ENCODE assay signal across 19 cellular contexts in genomic region chr1:205688681-205689080, GRCh38. TPM values are rescaled to one million over a fixed set of nuclear protein-coding genes. Genes with fewer than 3 reads are reported as not detected.
DNase-seq lines count a peak whose midpoint lies in the region; ATAC-seq and TF ChIP-seq lines count a peak whose summit lies in the region.
"Had no signal": no experiment of that assay in that cellular context is flagged by ENCODE, and none has a peak within 500 bp of the region (broad histone marks: within the 10 kb centered on the region; RNA-seq: fewer than 3 reads in every experiment).

No MANE protein-coding gene starts in this region.

- H3K27ac Mint-ChIP-seq in chondrocyte (ENCODE audit: unreplicated experiment) = no peak overlapping the region
- H3K27ac Mint-ChIP-seq: B cell; CD8-positive, alpha-beta T cell; GM23338 had no signal

- no peaks in the 10 kb centered on the region for H3K9me3 Mint-ChIP-seq in chondrocyte (ENCODE audit: low read depth)
- H3K9me3 Mint-ChIP-seq: CD8-positive, alpha-beta T cell; GM23338 had no signal

- no peak for TF ChIP-seq CTCF in chondrocyte (IDR thresholded peaks at IDR 0.05)

- no peaks in the 10 kb centered on the region for H3K27me3 ChIP-seq in NT2/D1 (ENCODE audit: insufficient read depth, insufficient read length)
- H3K27me3 ChIP-seq: BLaER1 treated with 17β-estradiol and CSF1 and Interleukin-3, amounts not matched to agents 10 nM and 100 nM had no signal

- H3K36me3 Mint-ChIP-seq in chondrocyte (ENCODE audit: low read depth) = no peaks in the 10 kb centered on the region
- H3K36me3 Mint-ChIP-seq: CD8-positive, alpha-beta T cell had no signal

- no peak overlapping the region for H3K4me3 ChIP-seq in NT2/D1 (ENCODE audit: insufficient read length, low read depth)
- no peak overlapping the region for H3K4me3 ChIP-seq in mesodermal cell (ENCODE audit: extremely low read depth, insufficient read depth, low read length, poor library complexity, severe bottlenecking)
- H3K4me3 ChIP-seq: BLaER1 treated with 17β-estradiol and CSF1 and Interleukin-3, amounts not matched to agents 10 nM and 100 nM; GM12878; GM23338 had no signal

- H3K4me1 Mint-ChIP-seq in chondrocyte (ENCODE audit: low read depth) = no peaks in the 10 kb centered on the region

- H3K27ac ChIP-seq in mesodermal cell (ENCODE audit: low read depth, low read length, severe bottlenecking) = peak overlapping the region; percentile 2
- H3K27ac ChIP-seq: BLaER1 treated with 17β-estradiol and CSF1 and Interleukin-3, amounts not matched to agents 10 nM and 100 nM had no signal

- H3K9ac ChIP-seq in NT2/D1 (ENCODE audit: insufficient read length, low read depth) = peak overlapping the region; percentile 3
- H3K9ac ChIP-seq: BLaER1 treated with 17β-estradiol and CSF1 and Interleukin-3, amounts not matched to agents 10 nM and 100 nM had no signal

- H3K4me1 ChIP-seq in NT2/D1 (ENCODE audit: insufficient read depth, insufficient read length) = peaks cover 16% of the 10 kb centered on the region
- peaks cover 4% of the 10 kb centered on the region for H3K4me1 ChIP-seq in mesodermal cell (ENCODE audit: control insufficient read depth, insufficient read depth, low read length, poor library complexity, severe bottlenecking)

- H3K4me3 Mint-ChIP-seq in chondrocyte (ENCODE audit: unreplicated experiment) = no peak overlapping the region
- H3K4me3 Mint-ChIP-seq: B cell; CD8-positive, alpha-beta T cell; GM23338 had no signal

- 89% methylated on average over 1 of the region's 1 CpG; no CpG with 5 or more reads in 1 of the 2 experiments for WGBS in mesodermal cell (ENCODE audit: insufficient coverage in 2 of 2), 2 experiments

- no peaks in the 10 kb centered on the region for H3K9me3 ChIP-seq in NT2/D1 (ENCODE audit: insufficient read depth, low read length)
- H3K9me3 ChIP-seq in mesodermal cell (ENCODE audit: control insufficient read depth, low read length) = no peaks in the 10 kb centered on the region
- H3K9me3 ChIP-seq: BLaER1 treated with 17β-estradiol and CSF1 and Interleukin-3, amounts not matched to agents 10 nM and 100 nM had no signal

- ATAC-seq in HG03457 (IDR thresholded peaks at IDR 0.05; ENCODE audit: unreplicated experiment) = no peak
- ATAC-seq: CD8-positive, alpha-beta T cell had no signal

- intact Hi-C loops in posterior vena cava (cut with DNase I) = no loop called here

- DNase-seq in NT2/D1 (ENCODE audit: low read depth, low spot score) (no peak), chondrocyte (ENCODE audit: low spot score) (peak; percentile 3), posterior vena cava (ENCODE audit: low spot score) (peak; percentile 8), COR-L47 (lab: John Stamatoyannopoulos, UW) (no peak), AG20443 (ENCODE audit: low spot score) (no peak)
- DNase-seq in activated CD4-positive, alpha-beta T cell treated with anti-CD3 and anti-CD28 coated beads, Interleukin-2, amount 50 U/mL, for 48 hours = no peak
- DNase-seq: 8988T; CD8-positive, alpha-beta T cell; DMS 273 treated with DMSO at 0.1 percent for 48 hours; DMS53; DND-41; EL; HCEC 1CT had no signal

- no peaks in the 10 kb centered on the region for H3K27me3 Mint-ChIP-seq in chondrocyte (ENCODE audit: low read depth)

- H3K36me3 ChIP-seq in NT2/D1 (ENCODE audit: insufficient read depth, insufficient read length, low read length) = no peaks in the 10 kb centered on the region
- no peaks in the 10 kb centered on the region for H3K36me3 ChIP-seq in mesodermal cell (ENCODE audit: control insufficient read depth, insufficient read depth, low read length)
- H3K36me3 ChIP-seq: BLaER1 treated with 17β-estradiol and CSF1 and Interleukin-3, amounts not matched to agents 10 nM and 100 nM had no signal

RNA-seq across cellular contexts. Expression of gene SLC45A3, which starts 8.4 kb away (rescaled TPM):
- 1.6 to 2.9 TPM (median 2.9 TPM) in 3 replicates for total RNA-seq in chondrocyte
- 6.6 TPM for polyA plus RNA-seq in mesodermal cell (2013, experiment 1 of 2)
- polyA plus RNA-seq in mesodermal cell (2013, experiment 2 of 2) = 7.6 TPM
- 1 to 10 TPM; 3.6 to 5.3 TPM for total RNA-seq in posterior vena cava

RNA-seq across cellular contexts. Expression of gene ELK4, which starts 56.9 kb away (rescaled TPM):
- total RNA-seq in chondrocyte (33.0 to 37.2 TPM (median 35.6 TPM) in 3 replicates), posterior vena cava (10 to 100 TPM; 49.8 to 54.6 TPM)
- polyA plus RNA-seq in mesodermal cell (2013, experiment 1 of 2) = 8.9 TPM
- 8.5 TPM for polyA plus RNA-seq in mesodermal cell (2013, experiment 2 of 2)

Comparison
In these comparisons a context has a peak if more than half of its experiments do, and no peak if none do; other contexts are left out.
1. DNase-seq: peak in chondrocyte (single experiment) and posterior vena cava (single experiment); none in NT2/D1 (single experiment), COR-L47 (single experiment), activated CD4-positive, alpha-beta T cell treated with anti-CD3 and anti-CD28 coated beads, Interleukin-2, amount 50 U/mL, for 48 hours (0 of 2) and AG20443 (single experiment).